Comparison of ENCODE assay signal across 14 cellular contexts in genomic region chr12:47779943-47780504, GRCh38. TPM values are rescaled to one million over a fixed set of nuclear protein-coding genes. Genes with fewer than 3 reads are reported as not detected.
DNase-seq lines count a peak whose midpoint lies in the region; ATAC-seq and TF ChIP-seq lines count a peak whose summit lies in the region.
"Had no signal": no experiment of that assay in that cellular context is flagged by ENCODE, and none has a peak within 500 bp of the region (broad histone marks: within the 10 kb centered on the region; RNA-seq: fewer than 3 reads in every experiment).

No MANE protein-coding gene starts in this region.

- no peak overlapping the region for H3K9ac ChIP-seq in stomach smooth muscle (ENCODE audit: low read length in 2 of 2)

- POLR2A ChIA-PET in WTC11 (lab: Charles Lee): interaction anchor here (0.8 to 4.3 kb wide), 5 partner anchors 28 to 46 kb away, joined by 3 to 17 read pairs (median 3); no protein-coding TSS in a partner anchor

- no peaks in the 10 kb centered on the region for H3K9me3 Mint-ChIP-seq in activated naive CD4-positive, alpha-beta T cell treated with anti-CD3 and anti-CD28 coated beads, Interleukin-2, amount 10 ng/mL, durations not matched to agents 7 days and 5 days
- H3K9me3 Mint-ChIP-seq in WTC11: no peaks in the 10 kb centered on the region
- H3K9me3 Mint-ChIP-seq: IgD-negative memory B cell had no signal

- H3K36me3 ChIP-seq in esophagus squamous epithelium: peaks cover 20 to 48% (median 20%) of the 10 kb centered on the region in 3 donors
- peaks cover 11 to 27% of the 10 kb centered on the region in 2 donors for H3K36me3 ChIP-seq in stomach smooth muscle (ENCODE audit: control insufficient read depth in 2 of 2, insufficient read depth in 2 of 2, low read length in 2 of 2)

- no peak overlapping the region for H3K4me3 ChIP-seq in esophagus squamous epithelium
- H3K4me3 ChIP-seq in stomach smooth muscle (ENCODE audit: low read length in 2 of 2): no peak overlapping the region

- CTCF ChIA-PET in activated naive CD4-positive, alpha-beta T cell treated with anti-CD3 and anti-CD28 coated beads, Interleukin-2, amount 10 ng/mL, durations not matched to agents 7 days and 5 days (lab: Charles Lee): interaction anchor here (0.7 to 19.0 kb wide), 17 partner anchors 11 to 149 kb away, joined by 3 to 597 read pairs (median 5); no protein-coding TSS in a partner anchor
- CTCF ChIA-PET in WTC11 (lab: Charles Lee): interaction anchor here (0.6 to 19.3 kb wide), 31 partner anchors 8 to 179 kb away, joined by 3 to 735 read pairs (median 5); partner anchors contain the start of genes ENDOU, RAPGEF3 and RPAP3

- H3K9me3 ChIP-seq in esophagus squamous epithelium (no peaks in the 10 kb centered on the region), stomach smooth muscle (ENCODE audit: control insufficient read depth in 2 of 2, low read length in 2 of 2) (no peaks in the 10 kb centered on the region)

- no peak overlapping the region for H3K4me3 Mint-ChIP-seq in activated naive CD4-positive, alpha-beta T cell treated with anti-CD3 and anti-CD28 coated beads, Interleukin-2, amount 10 ng/mL, durations not matched to agents 7 days and 5 days
- peak overlapping the region; percentile 44; the same call in 1 of the 2 replicates for H3K4me3 Mint-ChIP-seq in WTC11

- ATAC-seq in WTC11 (peak; percentile 3), GM19452 (IDR thresholded peaks at IDR 0.05; ENCODE audit: unreplicated experiment) (no peak)

- no peaks in the 10 kb centered on the region for H3K27me3 Mint-ChIP-seq in activated naive CD4-positive, alpha-beta T cell treated with anti-CD3 and anti-CD28 coated beads, Interleukin-2, amount 10 ng/mL, durations not matched to agents 7 days and 5 days
- peaks cover 6% of the 10 kb centered on the region for H3K27me3 Mint-ChIP-seq in WTC11 (ENCODE audit: low read depth)
- H3K27me3 Mint-ChIP-seq: IgD-negative memory B cell had no signal

- intact Hi-C loops in esophagus squamous epithelium (cut with DNase I): loop anchor here (5.0 kb wide), 3 partner anchors 38 to 63 kb away; no protein-coding TSS in a partner anchor

- H3K27me3 ChIP-seq in esophagus squamous epithelium (no peaks in the 10 kb centered on the region), stomach smooth muscle (ENCODE audit: control insufficient read depth in 1 of 2, insufficient read depth in 2 of 2, low read length in 2 of 2) (no peaks in the 10 kb centered on the region)

- H3K27ac ChIP-seq in esophagus squamous epithelium (peak overlapping the region in 3 of 4 donors; percentile 5 to 64 (median 58)), stomach smooth muscle (ENCODE audit: low read length) (peak overlapping the region; percentile 31)

- H3K27ac Mint-ChIP-seq in activated naive CD4-positive, alpha-beta T cell treated with anti-CD3 and anti-CD28 coated beads, Interleukin-2, amount 10 ng/mL, durations not matched to agents 7 days and 5 days: peak overlapping the region; percentile 77
- H3K27ac Mint-ChIP-seq in WTC11: no peak overlapping the region

- no peak for DNase-seq in activated naive CD4-positive, alpha-beta T cell treated with anti-CD3 and anti-CD28 coated beads, Interleukin-2, amount 10 ng/mL, durations not matched to agents 7 days and 5 days
- no peak for DNase-seq in activated naive CD4-positive, alpha-beta T cell treated with Interleukin-2 at 50 U/mL for 16 hours
- DNase-seq in WTC11 (ENCODE audit: low spot score): no peak
- DNase-seq in esophagus squamous epithelium (lab: John Stamatoyannopoulos, UW): no peak
- no peak for DNase-seq in NCI-H146 (lab: John Stamatoyannopoulos, UW)
- no peak for DNase-seq in SW 1271 (lab: John Stamatoyannopoulos, UW)

- H3K36me3 Mint-ChIP-seq in activated naive CD4-positive, alpha-beta T cell treated with anti-CD3 and anti-CD28 coated beads, Interleukin-2, amount 10 ng/mL, durations not matched to agents 7 days and 5 days: peaks cover 29% of the 10 kb centered on the region
- peaks cover 8% of the 10 kb centered on the region for H3K36me3 Mint-ChIP-seq in WTC11
- H3K36me3 Mint-ChIP-seq: IgD-negative memory B cell had no signal

- no peak for TF ChIP-seq CTCF in WTC11 (IDR thresholded peaks at IDR 0.05)
- no peak for TF ChIP-seq CTCF in esophagus squamous epithelium (IDR thresholded peaks at IDR 0.05)

- H3K4me1 Mint-ChIP-seq in activated naive CD4-positive, alpha-beta T cell treated with anti-CD3 and anti-CD28 coated beads, Interleukin-2, amount 10 ng/mL, durations not matched to agents 7 days and 5 days: peaks cover 47% of the 10 kb centered on the region
- H3K4me1 Mint-ChIP-seq in WTC11: peaks cover 31% of the 10 kb centered on the region

- H3K4me1 ChIP-seq in esophagus squamous epithelium (peaks cover 62 to 97% (median 68%) of the 10 kb centered on the region in 3 donors), stomach smooth muscle (ENCODE audit: control insufficient read depth, insufficient read depth, low read length) (peaks cover 52% of the 10 kb centered on the region)

- WGBS in esophagus squamous epithelium, 2 donors: 71 to 77% methylated on average over 8 to 10 of the region's 11 CpGs

- TF ChIP-seq POLR2A in esophagus squamous epithelium (IDR thresholded peaks at IDR 0.05): no peak

TF ChIP-seq in WTC11, 78 proteins besides CTCF, POLR2A, EP300 and RAD21 (continues in another document):
- no peak for TF ChIP-seq ZNF512 (CRISPR knock-in tag; IDR thresholded peaks at IDR 0.05; ENCODE audit: borderline replicate concordance)
- no peak for TF ChIP-seq NFYB (CRISPR knock-in tag; conservative IDR thresholded peaks at IDR 0.05; ENCODE audit: low read depth)
- no peak for TF ChIP-seq ZNF423 (CRISPR knock-in tag; IDR thresholded peaks at IDR 0.05)
- TF ChIP-seq TEAD4 (CRISPR knock-in tag; IDR thresholded peaks at IDR 0.05): no peak
- TF ChIP-seq CDX4 (CRISPR knock-in tag; IDR thresholded peaks at IDR 0.05; ENCODE audit: borderline replicate concordance): no peak
- no peak for TF ChIP-seq EMX1 (CRISPR knock-in tag; IDR thresholded peaks at IDR 0.05)
- no peak for TF ChIP-seq ATF3 (CRISPR knock-in tag; conservative IDR thresholded peaks at IDR 0.05)
- no peak for TF ChIP-seq ERG (CRISPR knock-in tag; IDR thresholded peaks at IDR 0.05)
- no peak for TF ChIP-seq ZNF138 (CRISPR knock-in tag; conservative IDR thresholded peaks at IDR 0.05)
- no peak for TF ChIP-seq SMAD4 (CRISPR knock-in tag; IDR thresholded peaks at IDR 0.05)
- TF ChIP-seq ZBTB21 (CRISPR knock-in tag; IDR thresholded peaks at IDR 0.05; ENCODE audit: borderline replicate concordance): no peak
- no peak for TF ChIP-seq JAZF1 (CRISPR knock-in tag; IDR thresholded peaks at IDR 0.05)
- TF ChIP-seq E2F4 (CRISPR knock-in tag; IDR thresholded peaks at IDR 0.05; ENCODE audit: borderline replicate concordance, low read depth): no peak
- no peak for TF ChIP-seq NR1H2 (CRISPR knock-in tag; IDR thresholded peaks at IDR 0.05)

RNA-seq across cellular contexts. Expression of gene SLC48A1, which starts 7.0 kb away (rescaled TPM):
- total RNA-seq in WTC11 (2021): 13.5 to 16.8 TPM (median 13.8 TPM) in 3 replicates
- 10 to 100 TPM; 18.9 to 35.4 (median 25.4) TPM for total RNA-seq in esophagus squamous epithelium

RNA-seq across cellular contexts. Expression of gene RAPGEF3, which starts 21.3 kb away (rescaled TPM):
- total RNA-seq in WTC11 (2021) (9.0 to 13.3 TPM (median 9.7 TPM) in 3 replicates), esophagus squamous epithelium (10 to 100 TPM; 12.9 to 39.3 (median 22.5) TPM)

RNA-seq across cellular contexts. Expression of gene HDAC7, which starts 39.7 kb away (rescaled TPM):
- 89.9 to 111 TPM (median 94.7 TPM) in 3 replicates for total RNA-seq in WTC11 (2021)
- total RNA-seq in esophagus squamous epithelium: 10 to 100 TPM; 19.8 to 37.2 (median 24.0) TPM

RNA-seq across cellular contexts. Expression of gene ENDOU, which starts 54.7 kb away (rescaled TPM):
- total RNA-seq in WTC11 (2021) (not detected in 3 replicates), esophagus squamous epithelium (100 to 1,000 TPM in 1 of 4 donors, 10 to 100 TPM in 3; 39.8 to 112 (median 46.3) TPM)
- total RNA-seq: epithelial cell of proximal tubule; kidney epithelial cell; mononuclear cell; occipital lobe; T-helper 1 cell treated with Interleukin-12 subunit alpha and Interleukin-12 subunit beta and Interleukin-4 antibody, amounts not matched to agents 30 ng/mL and 1 ng/mL, for 36 hours had no signal
